Comparison of ENCODE assay signal across 2 cellular contexts in the genomic region with DNA sequence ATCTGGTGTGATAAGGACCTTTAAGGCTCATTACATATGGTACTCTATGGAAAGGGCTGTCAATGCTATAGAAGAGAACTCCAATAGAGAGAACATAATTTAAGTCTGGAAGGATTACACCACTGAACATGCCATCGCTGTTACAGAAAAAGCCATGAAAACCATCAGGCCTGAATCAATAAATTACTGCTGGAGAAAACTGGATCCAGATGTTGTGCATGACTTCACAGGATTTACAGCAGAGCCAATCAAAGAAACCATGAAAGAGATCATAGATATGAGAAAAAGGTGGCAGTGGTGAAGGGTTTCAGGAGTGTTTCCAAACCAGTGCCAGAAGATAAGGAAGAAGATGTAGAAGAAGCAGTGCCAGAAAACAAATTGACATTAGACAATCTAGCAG.
TF ChIP-seq lines count a peak whose summit lies in the region.

No MANE protein-coding gene starts in this region.

TF ChIP-seq in SK-N-SH, 30 proteins besides CTCF, POLR2A, EP300 and RAD21 (continued from another document):
- no peak for TF ChIP-seq SIN3A (IDR thresholded peaks at IDR 0.05; ENCODE audit: borderline replicate concordance, low read depth, low read length)
- TF ChIP-seq RFX5 (IDR thresholded peaks at IDR 0.05; ENCODE audit: low read length): no peak
- TF ChIP-seq, protein P1, sequence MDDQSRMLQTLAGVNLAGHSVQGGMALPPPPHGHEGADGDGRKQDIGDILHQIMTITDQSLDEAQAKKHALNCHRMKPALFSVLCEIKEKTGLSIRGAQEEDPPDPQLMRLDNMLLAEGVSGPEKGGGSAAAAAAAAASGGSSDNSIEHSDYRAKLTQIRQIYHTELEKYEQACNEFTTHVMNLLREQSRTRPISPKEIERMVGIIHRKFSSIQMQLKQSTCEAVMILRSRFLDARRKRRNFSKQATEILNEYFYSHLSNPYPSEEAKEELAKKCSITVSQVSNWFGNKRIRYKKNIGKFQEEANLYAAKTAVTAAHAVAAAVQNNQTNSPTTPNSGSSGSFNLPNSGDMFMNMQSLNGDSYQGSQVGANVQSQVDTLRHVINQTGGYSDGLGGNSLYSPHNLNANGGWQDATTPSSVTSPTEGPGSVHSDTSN (IDR thresholded peaks at IDR 0.05): peak; percentile 19; the same call in 1 of the 2 replicates
- TF ChIP-seq TCF12 (IDR thresholded peaks at IDR 0.05): peak; percentile 59; the same call in 1 of the 2 replicates

TF ChIP-seq in HepG2, 621 proteins besides CTCF, POLR2A, EP300 and RAD21 (continued from another document):
- TF ChIP-seq ASH2L (IDR thresholded peaks at IDR 0.05; ENCODE audit: insufficient read length, low read depth, low read length) (no peak), YEATS2 (CRISPR knock-in tag; IDR thresholded peaks at IDR 0.05; ENCODE audit: borderline replicate concordance) (no peak), GATA4 (IDR thresholded peaks at IDR 0.05; ENCODE audit: borderline replicate concordance, low read depth) (no peak), ONECUT2 (CRISPR knock-in tag; IDR thresholded peaks at IDR 0.05) (no peak), ZNF598 (CRISPR knock-in tag; IDR thresholded peaks at IDR 0.05; ENCODE audit: borderline replicate concordance) (no peak), MAF1 (CRISPR knock-in tag; IDR thresholded peaks at IDR 0.05; ENCODE audit: borderline replicate concordance) (no peak), ZNF446 (CRISPR knock-in tag; IDR thresholded peaks at IDR 0.05) (no peak), ZBTB38 (CRISPR knock-in tag; IDR thresholded peaks at IDR 0.05) (no peak), HNF4G (IDR thresholded peaks at IDR 0.05; ENCODE audit: borderline replicate concordance, low read depth, low read length) (no peak), HNF4G (CRISPR knock-in tag; IDR thresholded peaks at IDR 0.05; ENCODE audit: borderline replicate concordance, low read depth) (no peak), CEBPB (IDR thresholded peaks at IDR 0.05; ENCODE audit: borderline replicate concordance, low read depth, low read length) (no peak), DRAP1 (CRISPR knock-in tag; IDR thresholded peaks at IDR 0.05) (no peak), THAP9 (CRISPR knock-in tag; IDR thresholded peaks at IDR 0.05; ENCODE audit: borderline replicate concordance) (no peak), ZNF678 (CRISPR knock-in tag; IDR thresholded peaks at IDR 0.05) (no peak), TCF7 (IDR thresholded peaks at IDR 0.05; ENCODE audit: low read depth) (no peak)
- TF ChIP-seq, protein P2, sequence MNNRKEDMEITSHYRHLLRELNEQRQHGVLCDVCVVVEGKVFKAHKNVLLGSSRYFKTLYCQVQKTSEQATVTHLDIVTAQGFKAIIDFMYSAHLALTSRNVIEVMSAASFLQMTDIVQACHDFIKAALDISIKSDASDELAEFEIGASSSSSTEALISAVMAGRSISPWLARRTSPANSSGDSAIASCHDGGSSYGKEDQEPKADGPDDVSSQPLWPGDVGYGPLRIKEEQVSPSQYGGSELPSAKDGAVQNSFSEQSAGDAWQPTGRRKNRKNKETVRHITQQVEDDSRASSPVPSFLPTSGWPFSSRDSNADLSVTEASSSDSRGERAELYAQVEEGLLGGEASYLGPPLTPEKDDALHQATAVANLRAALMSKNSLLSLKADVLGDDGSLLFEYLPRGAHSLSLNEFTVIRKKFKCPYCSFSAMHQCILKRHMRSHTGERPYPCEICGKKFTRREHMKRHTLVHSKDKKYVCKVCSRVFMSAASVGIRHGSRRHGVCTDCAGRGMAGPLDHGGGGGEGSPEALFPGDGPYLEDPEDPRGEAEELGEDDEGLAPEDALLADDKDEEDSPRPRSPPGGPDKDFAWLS (CRISPR knock-in tag; IDR thresholded peaks at IDR 0.05; ENCODE audit: borderline replicate concordance): no peak
- TF ChIP-seq, protein P3, sequence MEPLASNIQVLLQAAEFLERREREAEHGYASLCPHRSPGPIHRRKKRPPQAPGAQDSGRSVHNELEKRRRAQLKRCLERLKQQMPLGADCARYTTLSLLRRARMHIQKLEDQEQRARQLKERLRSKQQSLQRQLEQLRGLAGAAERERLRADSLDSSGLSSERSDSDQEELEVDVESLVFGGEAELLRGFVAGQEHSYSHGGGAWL (CRISPR knock-in tag; IDR thresholded peaks at IDR 0.05): no peak
TF ChIP-seq in HepG2: peak in this region for 0.
